ENCODE assay signal across 1 cellular context in genomic region chr19:44905437-44906160, GRCh38.
TF ChIP-seq lines count a peak whose summit lies in the region.

Gene APOE (plus strand): TSS chr19:44905796. CDS start chr19:44906625, 829 bp downstream.

TF ChIP-seq in HEK293, 187 proteins besides CTCF, POLR2A, EP300 and RAD21 (continued from another document):
- TF ChIP-seq ZBTB20 (tag by site-specific recombination; IDR thresholded peaks at IDR 0.05) (0 out of 2 replicates have a peak, but pooled peaks have one; percentile 42), ZNF530 (tag by site-specific recombination; IDR thresholded peaks at IDR 0.05; ENCODE audit: low read depth) (no peak), ZNF529 (tag by site-specific recombination; IDR thresholded peaks at IDR 0.05; ENCODE audit: insufficient replicate concordance) (no peak), ZNF121 (tag by site-specific recombination; IDR thresholded peaks at IDR 0.05) (no peak), ZFP37 (tag by site-specific recombination; IDR thresholded peaks at IDR 0.05) (no peak), REPIN1 (tag by site-specific recombination; IDR thresholded peaks at IDR 0.05; ENCODE audit: low read depth) (no peak), ZBTB17 (tag by site-specific recombination; IDR thresholded peaks at IDR 0.05) (0 out of 2 replicates have a peak, but pooled peaks have one; percentile 18), ZNF658 (tag by site-specific recombination; IDR thresholded peaks at IDR 0.05) (no peak), ZNF311 (tag by site-specific recombination; IDR thresholded peaks at IDR 0.05; ENCODE audit: borderline replicate concordance) (no peak), ZNF791 (tag by site-specific recombination; IDR thresholded peaks at IDR 0.05) (no peak), GLI4 (tag by site-specific recombination; IDR thresholded peaks at IDR 0.05) (no peak), SP2 (tag by site-specific recombination; IDR thresholded peaks at IDR 0.05) (peak; percentile 74), ZNF626 (tag by site-specific recombination; IDR thresholded peaks at IDR 0.05) (no peak), ZNF645 (tag by site-specific recombination; IDR thresholded peaks at IDR 0.05) (no peak; the same call in 1 of the 2 replicates), SETDB1 (IDR thresholded peaks at IDR 0.05; ENCODE audit: insufficient read length, low read length) (no peak), TRIM28 (IDR thresholded peaks at IDR 0.05; ENCODE audit: borderline replicate concordance, low read length) (no peak), SP3 (tag by site-specific recombination; IDR thresholded peaks at IDR 0.05) (peak; percentile 94), ZNF10 (tag by site-specific recombination; IDR thresholded peaks at IDR 0.05) (no peak), ZNF704 (tag by site-specific recombination; IDR thresholded peaks at IDR 0.05) (no peak), GLIS2 (tag by site-specific recombination; IDR thresholded peaks at IDR 0.05) (peak; percentile 80), ZNF221 (tag by site-specific recombination; IDR thresholded peaks at IDR 0.05; ENCODE audit: borderline replicate concordance) (no peak), ZNF366 (tag by site-specific recombination; conservative IDR thresholded peaks at IDR 0.05) (no peak), WT1 (tag by site-specific recombination; IDR thresholded peaks at IDR 0.05) (peak; percentile 73), ZSCAN4 (tag by site-specific recombination; IDR thresholded peaks at IDR 0.05) (no peak), ZNF433 (tag by site-specific recombination; IDR thresholded peaks at IDR 0.05; ENCODE audit: low read depth) (no peak), ZNF623 (tag by site-specific recombination; IDR thresholded peaks at IDR 0.05) (no peak), EGR2 (tag by site-specific recombination; IDR thresholded peaks at IDR 0.05; ENCODE audit: low read depth) (peak; percentile 68), ZNF654 (tag by site-specific recombination; IDR thresholded peaks at IDR 0.05; ENCODE audit: low read depth) (no peak), ZNF449 (tag by site-specific recombination; IDR thresholded peaks at IDR 0.05) (no peak), ZNF76 (tag by site-specific recombination; IDR thresholded peaks at IDR 0.05; ENCODE audit: borderline replicate concordance, low read depth) (no peak), ZNF24 (tag by site-specific recombination; IDR thresholded peaks at IDR 0.05) (no peak), ZNF19 (tag by site-specific recombination; IDR thresholded peaks at IDR 0.05; ENCODE audit: low read depth) (no peak), ZNF629 (tag by site-specific recombination; IDR thresholded peaks at IDR 0.05) (no peak), ZXDB (tag by site-specific recombination; IDR thresholded peaks at IDR 0.05) (no peak), ZNF354C (tag by site-specific recombination; IDR thresholded peaks at IDR 0.05; ENCODE audit: borderline replicate concordance, low read depth) (no peak), ZNF404 (tag by site-specific recombination; IDR thresholded peaks at IDR 0.05) (no peak), ZSCAN5A (tag by site-specific recombination; IDR thresholded peaks at IDR 0.05) (no peak), ZBTB10 (tag by site-specific recombination; IDR thresholded peaks at IDR 0.05) (no peak), ZNF140 (tag by site-specific recombination; IDR thresholded peaks at IDR 0.05) (no peak), ZIC2 (tag by site-specific recombination; IDR thresholded peaks at IDR 0.05) (peak; percentile 89), ZNF621 (tag by site-specific recombination; IDR thresholded peaks at IDR 0.05) (no peak), KLF16 (tag by site-specific recombination; IDR thresholded peaks at IDR 0.05) (no peak), GLI2 (tag by site-specific recombination; IDR thresholded peaks at IDR 0.05; ENCODE audit: borderline replicate concordance, low read depth) (no peak), ZNF768 (tag by site-specific recombination; IDR thresholded peaks at IDR 0.05) (no peak), ZNF580 (tag by site-specific recombination; IDR thresholded peaks at IDR 0.05) (no peak), ZNF2 (tag by site-specific recombination; IDR thresholded peaks at IDR 0.05) (no peak), ZNF248 (tag by site-specific recombination; IDR thresholded peaks at IDR 0.05) (no peak), ZBTB48 (tag by site-specific recombination; IDR thresholded peaks at IDR 0.05) (no peak; the same call in 1 of the 2 replicates), YY2 (tag by site-specific recombination; IDR thresholded peaks at IDR 0.05) (no peak), PATZ1 (tag by site-specific recombination; IDR thresholded peaks at IDR 0.05) (peak; percentile 49), PRDM2 (tag by site-specific recombination; IDR thresholded peaks at IDR 0.05; ENCODE audit: borderline replicate concordance) (no peak)
